In the genomic region with DNA sequence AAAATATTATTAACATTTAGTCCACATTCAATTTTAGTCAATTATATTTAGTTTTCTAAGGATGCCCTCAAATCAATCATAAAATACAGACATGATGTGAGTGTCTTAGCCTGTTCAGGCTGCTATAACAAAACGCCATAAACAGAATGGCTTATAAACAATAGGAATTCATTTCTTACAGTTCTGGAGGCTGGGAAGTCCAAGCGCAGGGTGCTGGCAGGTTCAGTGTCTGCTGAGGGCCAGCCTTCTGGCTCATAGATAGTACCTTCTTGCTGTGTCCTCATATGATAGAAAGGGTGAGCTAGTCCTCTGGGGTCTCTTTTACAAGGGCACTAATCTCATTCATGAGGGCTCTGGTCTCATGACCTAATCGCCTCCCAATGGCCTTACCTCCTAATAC, we compare ENCODE assay signal across 38 cellular contexts. TPM values are rescaled to one million over a fixed set of nuclear protein-coding genes. Genes with fewer than 3 reads are reported as not detected.
"Had no signal": no experiment of that assay in that cellular context is flagged by ENCODE, and none has a peak within 500 bp of the region (broad histone marks: within the 10 kb centered on the region; RNA-seq: fewer than 3 reads in every experiment).

No MANE protein-coding gene starts in this region.

- DNase-seq: Karpas-422, Kasumi-1, MG63, MM.1S, MV-4-11, NCI-H1048, NCI-H1092, NCI-H1092 treated with DMSO at 0.1 percent for 48 hours, NCI-H1105, NCI-H1105 treated with DMSO at 0.1 percent for 48 hours, NCI-H1417, NCI-H1417 treated with DMSO at 0.1 percent for 48 hours, NCI-H1436, NCI-H1436 treated with DMSO at 0.1 percent for 48 hours, NCI-H146, NCI-H1694, NCI-H1694 treated with DMSO at 0.1 percent for 48 hours, NCI-H187, NCI-H187 treated with DMSO at 0.1 percent for 48 hours, NCI-H1930, NCI-H2029, NCI-H2029 treated with DMSO at 0.1 percent for 48 hours, NCI-H2081, NCI-H2081 treated with DMSO at 0.1 percent for 48 hours, NCI-H2107, NCI-H2171, NCI-H2171 treated with DMSO at 0.1 percent for 48 hours, NCI-H2227 treated with DMSO at 0.1 percent for 48 hours, NCI-H226, NCI-H345, NCI-H446, NCI-H446 treated with DMSO at 0.1 percent for 48 hours, NCI-H510A, NCI-H510A treated with DMSO at 0.1 percent for 48 hours had no signal

- H3K4me3 ChIP-seq: MG63 had no signal

- H3K36me3 ChIP-seq: MG63 had no signal

RNA-seq across cellular contexts. Expression of a gene that starts 35.0 kb away (rescaled TPM):
- total RNA-seq: LHCN-M2, M059J, MCF 10A, NCI-H460 had no signal
